Comparison of ENCODE assay signal across 8 cellular contexts in the genomic region with DNA sequence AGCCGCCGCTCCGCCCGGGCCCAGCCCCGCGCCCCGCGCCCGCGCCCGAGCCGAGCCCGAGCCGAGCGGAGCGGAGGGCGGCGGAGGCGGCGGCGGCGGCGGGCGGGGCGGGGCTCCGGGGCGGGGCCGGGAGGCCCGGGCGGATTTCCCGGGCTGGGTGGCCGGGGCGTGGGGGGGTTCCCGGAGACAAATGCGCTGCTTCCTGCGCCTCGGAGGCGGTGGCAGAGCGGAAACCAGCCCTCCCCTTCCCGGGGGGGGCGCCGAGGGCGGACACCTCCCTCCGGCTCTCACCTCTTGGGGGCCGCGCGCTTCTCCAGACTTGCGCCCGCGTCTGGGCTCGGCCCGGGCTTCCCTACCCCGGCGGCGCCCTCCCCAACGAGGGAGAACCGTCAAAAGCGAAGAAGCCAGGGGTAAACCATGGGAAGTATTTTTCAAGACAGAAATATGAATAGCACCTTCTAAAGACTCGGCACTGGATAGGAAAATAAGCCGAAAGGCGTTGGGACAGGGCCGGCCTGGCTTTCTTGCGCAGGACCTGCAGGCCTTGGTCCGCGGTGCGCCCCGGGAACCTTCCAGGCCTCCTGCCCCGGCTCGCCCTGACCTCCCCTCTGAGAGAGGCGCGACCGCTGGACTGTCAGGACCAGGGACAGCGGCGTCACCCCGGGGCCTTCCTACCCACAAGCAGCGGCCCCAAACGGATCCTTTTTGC. TPM values are rescaled to one million over a fixed set of nuclear protein-coding genes. Genes with fewer than 3 reads are reported as not detected.
DNase-seq lines count a peak whose midpoint lies in the region; ATAC-seq and TF ChIP-seq lines count a peak whose summit lies in the region.

TSS of gene MAPK11 (minus strand) at position 79 of the 709 bp plus-strand sequence. CDS start 88 bp downstream, outside the sequence.

- H3K27ac Mint-ChIP-seq in activated naive CD8-positive, alpha-beta T cell treated with anti-CD3 and anti-CD28 coated beads, Interleukin-2, amount 50 U/mL, for 24 hours: no peak within 1 kb of the TSS

- H3K27me3 Mint-ChIP-seq in activated naive CD8-positive, alpha-beta T cell treated with anti-CD3 and anti-CD28 coated beads, Interleukin-2, amount 50 U/mL, for 24 hours: peaks cover 5% of the 10 kb centered on the region

- peaks cover 0 to 20% (median 10%) of the 10 kb centered on the region in 3 donors for H3K27me3 ChIP-seq in psoas muscle (ENCODE audit: insufficient read depth in 3 of 3, low read length in 2 of 3)
- H3K27me3 ChIP-seq in vagina: no peaks in the 10 kb centered on the region

- H3K4me3 Mint-ChIP-seq in activated naive CD8-positive, alpha-beta T cell treated with anti-CD3 and anti-CD28 coated beads, Interleukin-2, amount 50 U/mL, for 24 hours: peak within 1 kb of the TSS; percentile 66

- WGBS in psoas muscle, 3 donors: 0 to 1% (median 1%) methylated on average over 44 to 74 of the region's 77 CpGs

- DNase-seq in COLO668 (lab: John Stamatoyannopoulos, UW; ENCODE audit: unreplicated experiment): peak; percentile 62
- peak; percentile 55 for DNase-seq in T follicular helper cell (ENCODE audit: low read depth)
- peak; percentile 74 for DNase-seq in activated naive CD8-positive, alpha-beta T cell treated with anti-CD3 and anti-CD28 coated beads, Interleukin-2, amount 50 U/mL, for 24 hours
- DNase-seq in left cardiac atrium: peak; percentile 80
- DNase-seq in psoas muscle: peak; percentile 79 to 85
- no peak for DNase-seq in vagina (ENCODE audit: extremely low spot score in 2 of 2)

- H3K4me3 ChIP-seq in psoas muscle (peak within 1 kb of the TSS; percentile 65), vagina (peak within 1 kb of the TSS; percentile 49 to 57)

- H3K4me1 Mint-ChIP-seq in activated naive CD8-positive, alpha-beta T cell treated with anti-CD3 and anti-CD28 coated beads, Interleukin-2, amount 50 U/mL, for 24 hours: peaks cover 10% of the 10 kb centered on the region

- no peaks in the 10 kb centered on the region for H3K9me3 ChIP-seq in psoas muscle
- no peaks in the 10 kb centered on the region for H3K9me3 ChIP-seq in vagina

- intact Hi-C loops in left cardiac atrium (cut with DNase I) (no loop called here), psoas muscle (cut with DNase I) (no loop called here), vagina (cut with DNase I) (loop anchor here (5.0 kb wide), 1 partner anchor 57 kb away; the partner anchor contains the start of gene DENND6B)

- ATAC-seq in HG02798 (IDR thresholded peaks at IDR 0.05; ENCODE audit: poor library complexity, unreplicated experiment): peak; percentile 39
- peak; percentile 44 for ATAC-seq in activated naive CD8-positive, alpha-beta T cell treated with anti-CD3 and anti-CD28 coated beads, Interleukin-2, amount 50 U/mL, for 24 hours
- peak; percentile 53 to 54 for ATAC-seq in left cardiac atrium
- peak; percentile 39 to 51 (median 48) for ATAC-seq in psoas muscle
- ATAC-seq in GM21447 (IDR thresholded peaks at IDR 0.05; ENCODE audit: unreplicated experiment): no peak

- H3K36me3 ChIP-seq in psoas muscle (ENCODE audit: insufficient read depth in 1 of 2, low read depth in 1 of 2): peaks cover 0 to 5% of the 10 kb centered on the region in 2 donors
- H3K36me3 ChIP-seq in vagina: peaks cover 3 to 6% of the 10 kb centered on the region in 2 donors

- no peaks in the 10 kb centered on the region for H3K9me3 Mint-ChIP-seq in activated naive CD8-positive, alpha-beta T cell treated with anti-CD3 and anti-CD28 coated beads, Interleukin-2, amount 50 U/mL, for 24 hours

- H3K36me3 Mint-ChIP-seq in activated naive CD8-positive, alpha-beta T cell treated with anti-CD3 and anti-CD28 coated beads, Interleukin-2, amount 50 U/mL, for 24 hours (ENCODE audit: low read depth): no peaks in the 10 kb centered on the region

- no peak for TF ChIP-seq POLR2A in vagina (IDR thresholded peaks at IDR 0.05)

- TF ChIP-seq CTCF in psoas muscle (IDR thresholded peaks at IDR 0.05) (no peak), vagina (IDR thresholded peaks at IDR 0.05) (no peak)

- H3K27ac ChIP-seq in psoas muscle (no peak within 1 kb of the TSS), vagina (peak within 1 kb of the TSS; percentile 56)

- peaks cover 32% of the 10 kb centered on the region for H3K4me1 ChIP-seq in psoas muscle
- peaks cover 62% of the 10 kb centered on the region for H3K4me1 ChIP-seq in vagina

RNA-seq across cellular contexts. Expression of gene MAPK11, which starts in this region (rescaled TPM):
- total RNA-seq in left cardiac atrium (10 to 100 TPM; 13.3 to 15.4 TPM), psoas muscle (1 to 10 TPM; 4.4 to 6.3 (median 5.4) TPM), vagina (7.4 TPM)
- 1 to 10 TPM; 1.7 to 5.3 (median 4.0) TPM for polyA plus RNA-seq in psoas muscle

Comparison
In these comparisons a context has a peak if more than half of its experiments do, and no peak if none do; other contexts are left out.
1. DNase-seq: peak in COLO668 (single experiment), T follicular helper cell (single experiment), activated naive CD8-positive, alpha-beta T cell treated with anti-CD3 and anti-CD28 coated beads, Interleukin-2, amount 50 U/mL, for 24 hours (single experiment), left cardiac atrium (single experiment) and psoas muscle (2 of 2); none in vagina (0 of 2).